1 cellular context compared by ENCODE assay signal in genomic region chr18:74679006-74679678, GRCh38.
A peak's percentile ranks its signal among the peaks of the same experiment; 100 is the strongest.
TF ChIP-seq lines count a peak whose summit lies in the region.

No MANE protein-coding gene starts in this region.

TF ChIP-seq in GM12878, 131 proteins besides CTCF, POLR2A, EP300 and RAD21 (continued from another document):
- TF ChIP-seq SKIL (IDR thresholded peaks at IDR 0.05; ENCODE audit: low read depth, poor library complexity, severe bottlenecking) (no peak), DPF2 (IDR thresholded peaks at IDR 0.05) (peak; percentile 59), NFIC (IDR thresholded peaks at IDR 0.05; ENCODE audit: low read depth, low read length) (peak; percentile 89), MTA2 (IDR thresholded peaks at IDR 0.05; ENCODE audit: low read depth) (peak; percentile 81), ATF2 (IDR thresholded peaks at IDR 0.05; ENCODE audit: low read length) (peak; percentile 91), NR2F1 (conservative IDR thresholded peaks at IDR 0.05) (peak; percentile 66), CHD1 (IDR thresholded peaks at IDR 0.05; ENCODE audit: low read depth, low read length) (no peak), ZBTB40 (IDR thresholded peaks at IDR 0.05; ENCODE audit: borderline replicate concordance) (no peak), CREM (IDR thresholded peaks at IDR 0.05; ENCODE audit: low read depth) (peak; percentile 78), GABPA (IDR thresholded peaks at IDR 0.05; ENCODE audit: low read depth) (peak; percentile 25; the same call in 1 of the 2 replicates), IKZF2 (IDR thresholded peaks at IDR 0.05) (0 out of 4 replicates have a peak, but pooled peaks of 1 of the 2 experiments have one; percentile 38), FOXM1 (IDR thresholded peaks at IDR 0.05; ENCODE audit: low read depth, low read length) (peak; percentile 77; the same call in 1 of the 2 replicates), SP1 (IDR thresholded peaks at IDR 0.05; ENCODE audit: low read depth, low read length) (no peak)
